39 cellular contexts compared by ENCODE assay signal in genomic region chr4:101458473-101458872, GRCh38.
"Had no signal": no experiment of that assay in that cellular context is flagged by ENCODE, and none has a peak within 500 bp of the region (broad histone marks: within the 10 kb centered on the region; RNA-seq: fewer than 3 reads in every experiment).

No MANE protein-coding gene starts in this region.

- H3K9me3 Mint-ChIP-seq: activated naive CD4-positive, alpha-beta T cell treated with anti-CD3 and anti-CD28 coated beads, Interleukin-2, amount 50 U/mL, for 24 hours; activated T-helper 17 cell treated with anti-CD3 and anti-CD28 coated beads, Interleukin-2, amount 50 U/mL, for 72 hours; activated T-helper 2 cell treated with anti-CD3 and anti-CD28 coated beads, Interferon-gamma antibody, Interleukin-2, Interleukin-4, amounts not matched to agents 10 μg/mL and 5 μg/mL and 100 μg/mL, durations not matched to agents 14 hours and 24 hours and 36 hours; central memory CD8-positive, alpha-beta T cell had no signal

- H3K4me1 Mint-ChIP-seq: activated naive CD4-positive, alpha-beta T cell treated with anti-CD3 and anti-CD28 coated beads, Interleukin-2, amount 10 ng/mL, durations not matched to agents 7 days and 5 days; activated naive CD4-positive, alpha-beta T cell treated with anti-CD3 and anti-CD28 coated beads, Interleukin-2, amount 50 U/mL, for 24 hours; activated naive CD8-positive, alpha-beta T cell treated with anti-CD3 and anti-CD28 coated beads for 36 hours; activated naive CD8-positive, alpha-beta T cell treated with anti-CD3 and anti-CD28 coated beads, Interleukin-2, amount 10 ng/mL, durations not matched to agents 7 days and 5 days; activated naive CD8-positive, alpha-beta T cell treated with anti-CD3 and anti-CD28 coated beads, Interleukin-2, amount 50 U/mL, for 24 hours; activated T-helper 17 cell treated with anti-CD3 and anti-CD28 coated beads, Interleukin-2, amount 50 U/mL, for 72 hours; brain; central memory CD8-positive, alpha-beta T cell had no signal

- DNase-seq: activated effector memory CD4-positive, alpha-beta T cell treated with anti-CD3 and anti-CD28 coated beads, Interleukin-2, amount 50 U/mL, for 16 hours; activated effector memory CD4-positive, alpha-beta T cell treated with Interleukin-2 at 50 U/mL for 16 hours; activated gamma-delta T cell; activated gamma-delta T cell treated with Interleukin-2 at 50 U/mL for 16 hours; activated naive CD4-positive, alpha-beta T cell; activated naive CD4-positive, alpha-beta T cell treated with anti-CD3 and anti-CD28 coated beads for 36 hours; activated naive CD4-positive, alpha-beta T cell treated with anti-CD3 and anti-CD28 coated beads, Interleukin-2, amount 10 ng/mL, durations not matched to agents 7 days and 5 days; activated naive CD4-positive, alpha-beta T cell treated with anti-CD3 and anti-CD28 coated beads, Interleukin-2, amount 50 U/mL, for 16 hours; activated naive CD4-positive, alpha-beta T cell treated with Interleukin-2 at 50 U/mL for 16 hours; activated naive CD8-positive, alpha-beta T cell treated with anti-CD3 and anti-CD28 coated beads for 36 hours; activated naive CD8-positive, alpha-beta T cell treated with anti-CD3 and anti-CD28 coated beads, Interleukin-2, amount 10 ng/mL, durations not matched to agents 7 days and 5 days; activated naive CD8-positive, alpha-beta T cell treated with anti-CD3 and anti-CD28 coated beads, Interleukin-2, amount 50 U/mL, for 24 hours; activated T-cell treated with anti-CD3 and anti-CD28 coated beads for 4 hours; activated T-cell treated with anti-CD3 and anti-CD28 coated beads, Interleukin-2, amount 50 U/mL, for 1 hour; activated T-cell treated with anti-CD3 and anti-CD28 coated beads, Interleukin-2, amount 50 U/mL, for 24 hours; activated T-cell treated with anti-CD3 and anti-CD28 coated beads, Interleukin-2, amount 50 U/mL, for 4 hours; activated T-cell treated with anti-CD3 and anti-CD28 coated beads, Interleukin-2, amount 50 U/mL, for 48 hours; activated T-cell treated with anti-CD3 and anti-CD28 coated beads, Interleukin-2, amount 50 U/mL, for 72 hours; adrenal gland; amniotic stem cell; amygdala; anterior cingulate cortex; aorta; body of pancreas; brain microvascular endothelial cell; caudate nucleus; central memory CD4-positive, alpha-beta T cell; cerebellar nuclear complex had no signal

- H3K4me3 ChIP-seq: adrenal gland, ascending aorta, body of pancreas, breast epithelium, cardiac muscle cell had no signal

- H3K27me3 Mint-ChIP-seq: activated naive CD4-positive, alpha-beta T cell treated with anti-CD3 and anti-CD28 coated beads, Interleukin-2, amount 10 ng/mL, durations not matched to agents 7 days and 5 days had no signal

- H3K9me3 ChIP-seq: adrenal gland, ascending aorta had no signal

- H3K27me3 ChIP-seq: adrenal gland, ascending aorta, body of pancreas, brain microvascular endothelial cell, breast epithelium, cardiac muscle cell had no signal

- H3K4me3 Mint-ChIP-seq: activated naive CD4-positive, alpha-beta T cell treated with anti-CD3 and anti-CD28 coated beads for 36 hours; activated naive CD4-positive, alpha-beta T cell treated with anti-CD3 and anti-CD28 coated beads, Interleukin-2, amount 10 ng/mL, durations not matched to agents 7 days and 5 days; activated naive CD4-positive, alpha-beta T cell treated with anti-CD3 and anti-CD28 coated beads, Interleukin-2, amount 50 U/mL, for 24 hours; activated naive CD8-positive, alpha-beta T cell; activated naive CD8-positive, alpha-beta T cell treated with anti-CD3 and anti-CD28 coated beads for 36 hours; activated naive CD8-positive, alpha-beta T cell treated with anti-CD3 and anti-CD28 coated beads, Interleukin-2, amount 10 ng/mL, durations not matched to agents 7 days and 5 days; activated naive CD8-positive, alpha-beta T cell treated with anti-CD3 and anti-CD28 coated beads, Interleukin-2, amount 50 U/mL, for 24 hours; activated T-cell treated with anti-CD3 and anti-CD28 coated beads, Interleukin-2, amount 50 U/mL, for 24 hours; activated T-cell treated with anti-CD3 and anti-CD28 coated beads, Interleukin-2, amount 50 U/mL, for 4 hours; activated T-cell treated with anti-CD3 and anti-CD28 coated beads, Interleukin-2, amount 50 U/mL, for 72 hours; activated T-helper 1 cell treated with anti-CD3 and anti-CD28 coated beads, Interleukin-12 subunit alpha, Interleukin-12 subunit beta, Interleukin-2, Interleukin-4 antibody, amounts not matched to agents 30 ng/mL and 10 ng/mL and 1 ng/mL, durations not matched to agents 14 hours and 24 hours and 36 hours; activated T-helper 17 cell treated with anti-CD3 and anti-CD28 coated beads, Interleukin-2, amount 50 U/mL, for 72 hours; brain; central memory CD8-positive, alpha-beta T cell had no signal

- H3K27ac ChIP-seq: adrenal gland, ascending aorta, body of pancreas, brain microvascular endothelial cell, breast epithelium, cardiac muscle cell had no signal

- H3K36me3 ChIP-seq: adrenal gland, ascending aorta, brain microvascular endothelial cell, breast epithelium, cardiac muscle cell had no signal

- ATAC-seq: activated naive CD4-positive, alpha-beta T cell treated with anti-CD3 and anti-CD28 coated beads, Interleukin-2, amount 50 U/mL, for 72 hours; activated naive CD8-positive, alpha-beta T cell treated with anti-CD3 and anti-CD28 coated beads, Interleukin-2, amount 50 U/mL, for 24 hours; activated T-cell treated with anti-CD3 and anti-CD28 coated beads, Interleukin-2, amount 50 U/mL, for 4 hours; activated T-cell treated with anti-CD3 and anti-CD28 coated beads, Interleukin-2, amount 50 U/mL, for 72 hours; activated T-helper 17 cell treated with anti-CD3 and anti-CD28 coated beads, Interleukin-2, amount 50 U/mL, for 72 hours; body of pancreas had no signal

- H3K27ac Mint-ChIP-seq: activated naive CD4-positive, alpha-beta T cell treated with anti-CD3 and anti-CD28 coated beads for 36 hours; activated naive CD4-positive, alpha-beta T cell treated with anti-CD3 and anti-CD28 coated beads, Interleukin-2, amount 10 ng/mL, durations not matched to agents 7 days and 5 days; activated naive CD4-positive, alpha-beta T cell treated with anti-CD3 and anti-CD28 coated beads, Interleukin-2, amount 50 U/mL, for 24 hours; activated naive CD4-positive, alpha-beta T cell treated with anti-CD3 and anti-CD28 coated beads, Interleukin-2, amount 50 U/mL, for 72 hours; activated naive CD8-positive, alpha-beta T cell; activated naive CD8-positive, alpha-beta T cell treated with anti-CD3 and anti-CD28 coated beads for 36 hours; activated naive CD8-positive, alpha-beta T cell treated with anti-CD3 and anti-CD28 coated beads, Interleukin-2, amount 10 ng/mL, durations not matched to agents 7 days and 5 days; activated naive CD8-positive, alpha-beta T cell treated with anti-CD3 and anti-CD28 coated beads, Interleukin-2, amount 50 U/mL, for 24 hours; activated T-cell treated with anti-CD3 and anti-CD28 coated beads, Interleukin-2, amount 50 U/mL, for 24 hours; activated T-cell treated with anti-CD3 and anti-CD28 coated beads, Interleukin-2, amount 50 U/mL, for 72 hours; activated T-helper 1 cell treated with anti-CD3 and anti-CD28 coated beads, Interleukin-12 subunit alpha, Interleukin-12 subunit beta, Interleukin-2, Interleukin-4 antibody, amounts not matched to agents 30 ng/mL and 10 ng/mL and 1 ng/mL, durations not matched to agents 14 hours and 24 hours and 36 hours; activated T-helper 17 cell treated with anti-CD3 and anti-CD28 coated beads, Interleukin-2, amount 50 U/mL, for 72 hours; activated T-helper 2 cell treated with anti-CD3 and anti-CD28 coated beads, Interferon-gamma antibody, Interleukin-2, Interleukin-4, amounts not matched to agents 10 μg/mL and 5 μg/mL and 100 μg/mL, durations not matched to agents 14 hours and 24 hours and 36 hours; brain had no signal

- H3K36me3 Mint-ChIP-seq: activated naive CD4-positive, alpha-beta T cell treated with anti-CD3 and anti-CD28 coated beads, Interleukin-2, amount 10 ng/mL, durations not matched to agents 7 days and 5 days; activated naive CD4-positive, alpha-beta T cell treated with anti-CD3 and anti-CD28 coated beads, Interleukin-2, amount 50 U/mL, for 24 hours; activated naive CD8-positive, alpha-beta T cell treated with anti-CD3 and anti-CD28 coated beads for 36 hours; brain had no signal

- H3K4me1 ChIP-seq: adrenal gland, ascending aorta, body of pancreas, breast epithelium had no signal
